Comparison of ENCODE assay signal across 23 cellular contexts in the genomic region with DNA sequence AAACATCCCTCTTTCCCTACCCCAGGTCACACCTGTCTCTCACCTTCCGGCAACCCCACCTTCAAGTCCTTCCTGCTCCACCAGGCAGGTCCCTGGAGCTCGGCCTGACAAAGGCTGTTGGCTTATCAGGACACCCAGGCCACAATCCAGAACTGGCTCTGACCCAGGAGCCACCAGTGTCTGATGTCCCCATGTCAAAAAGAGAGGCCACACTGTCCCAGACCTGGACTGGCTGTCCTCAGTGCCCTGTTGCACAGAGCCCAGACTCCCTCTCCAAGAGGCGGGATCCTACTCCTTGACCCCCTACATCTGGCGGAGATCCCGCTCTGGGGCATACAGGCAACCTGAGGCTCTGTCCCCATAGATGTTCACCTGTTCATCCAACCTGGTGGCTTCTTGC.
A peak's percentile ranks its signal among the peaks of the same experiment; 100 is the strongest.
DNase-seq lines count a peak whose midpoint lies in the region; ATAC-seq, FAIRE-seq and TF ChIP-seq lines count a peak whose summit lies in the region.
"Had no signal": no experiment of that assay in that cellular context is flagged by ENCODE, and none has a peak within 500 bp of the region (broad histone marks: within the 10 kb centered on the region; RNA-seq: fewer than 3 reads in every experiment).

No MANE protein-coding gene starts in this region.

- no peak for FAIRE-seq in RCC 7860 (lab: Jason Lieb, UNC)
- FAIRE-seq: GM18507, islet of Langerhans had no signal

- H3K4me1 ChIP-seq in psoas muscle: peaks cover 22% of the 10 kb centered on the region

- no peaks in the 10 kb centered on the region for H3K9me3 ChIP-seq in psoas muscle

- WGBS in psoas muscle, 3 donors: 41 to 59% (median 42%) methylated on average over 5 of the region's 5 CpGs

- no peaks in the 10 kb centered on the region for H3K36me3 ChIP-seq in psoas muscle (ENCODE audit: insufficient read depth in 1 of 2, low read depth in 1 of 2)
- H3K36me3 ChIP-seq: brain microvascular endothelial cell had no signal

- ATAC-seq in Right ventricle myocardium inferior: peak; percentile 78
- ATAC-seq in left cardiac atrium: peak; percentile 55 to 61
- peak; percentile 39 to 79 (median 77) for ATAC-seq in psoas muscle
- ATAC-seq in GM21447 (IDR thresholded peaks at IDR 0.05; ENCODE audit: unreplicated experiment): no peak
- ATAC-seq in GM18511 (IDR thresholded peaks at IDR 0.05; ENCODE audit: unreplicated experiment): no peak
- ATAC-seq: T-helper 17 cell had no signal

- intact Hi-C loops in Right ventricle myocardium inferior (cut with DNase I): loop anchor here (1.0 to 2.0 kb wide), 2 partner anchors 15 to 48 kb away; no protein-coding TSS in a partner anchor
- intact Hi-C loops in cardiac septum (cut with DNase I): no loop called here
- intact Hi-C loops in left cardiac atrium (cut with DNase I): no loop called here
- intact Hi-C loops in psoas muscle (cut with DNase I): no loop called here

- H3K27ac ChIP-seq in psoas muscle: peak overlapping the region; percentile 93
- H3K27ac ChIP-seq: 22Rv1, SK-N-MC had no signal

- no peak for DNase-seq in Right ventricle myocardium inferior (ENCODE audit: missing footprints)
- no peak for DNase-seq in cardiac septum (ENCODE audit: low spot score)
- peak; percentile 63 for DNase-seq in left cardiac atrium
- peak; percentile 60 to 88 for DNase-seq in psoas muscle
- DNase-seq in medulla oblongata (ENCODE audit: extremely low spot score): no peak
- DNase-seq in RCC 7860 (ENCODE audit: low spot score): no peak
- DNase-seq: activated effector memory CD4-positive, alpha-beta T cell treated with anti-CD3 and anti-CD28 coated beads, Interleukin-2, amount 50 U/mL, for 16 hours; activated naive CD8-positive, alpha-beta T cell treated with anti-CD3 and anti-CD28 coated beads, Interleukin-2, amount 10 ng/mL, durations not matched to agents 7 days and 5 days; brain microvascular endothelial cell; CD4-positive, alpha-beta T cell; KG1; MM.1S; NCI-H1436; NCI-H2107; NCI-H446; stimulated activated CD4-positive, alpha-beta T cell treated with anti-CD3 and anti-CD28 coated beads, Interleukin-2, amount 100 ng/mL, for 24 hours; T-helper 17 cell had no signal

- no peak for TF ChIP-seq CTCF in psoas muscle (IDR thresholded peaks at IDR 0.05)

- no peak overlapping the region for H3K4me3 ChIP-seq in psoas muscle
- H3K4me3 ChIP-seq: SK-N-MC had no signal

- no peaks in the 10 kb centered on the region for H3K27me3 ChIP-seq in psoas muscle (ENCODE audit: insufficient read depth in 3 of 3, low read length in 2 of 3)
- H3K27me3 ChIP-seq: brain microvascular endothelial cell had no signal

Comparison
In these comparisons a context has a peak if more than half of its experiments do, and no peak if none do; other contexts are left out.
1. DNase-seq: peak in left cardiac atrium (single experiment) and psoas muscle (2 of 2); none in Right ventricle myocardium inferior (single experiment), cardiac septum (single experiment), medulla oblongata (single experiment) and RCC 7860 (single experiment).
2. ATAC-seq: peak in Right ventricle myocardium inferior (single experiment), left cardiac atrium (2 of 2) and psoas muscle (4 of 4); none in GM21447 (single experiment) and GM18511 (single experiment).